In genomic region chr1:165884690-165885304, GRCh38 we compare ENCODE assay signal across 13 cellular contexts. TPM values are rescaled to one million over a fixed set of nuclear protein-coding genes. Genes with fewer than 3 reads are reported as not detected.
DNase-seq lines count a peak whose midpoint lies in the region; ATAC-seq, FAIRE-seq and TF ChIP-seq lines count a peak whose summit lies in the region.
"Had no signal": no experiment of that assay in that cellular context is flagged by ENCODE, and none has a peak within 500 bp of the region (broad histone marks: within the 10 kb centered on the region; RNA-seq: fewer than 3 reads in every experiment).

No MANE protein-coding gene starts in this region.

- H3K27ac ChIP-seq in OCI-LY1 (ENCODE audit: low read depth, low read length, poor library complexity, severe bottlenecking): peak overlapping the region; percentile 60
- H3K27ac ChIP-seq in upper lobe of right lung: peak overlapping the region; percentile 19
- H3K27ac ChIP-seq: brain microvascular endothelial cell, testis had no signal

- ATAC-seq in stimulated activated naive CD8-positive, alpha-beta T cell treated with anti-CD3 and anti-CD28 coated beads, Interleukin-15, amount 100 ng/mL, for 72 hours: no peak
- peak; percentile 31 for ATAC-seq in left lobe of liver
- ATAC-seq in upper lobe of right lung: peak; percentile 19
- ATAC-seq: T-helper 17 cell had no signal

- H3K4me1 ChIP-seq in OCI-LY1 (ENCODE audit: insufficient read depth, low read length, severe bottlenecking) (peaks cover 73% of the 10 kb centered on the region), upper lobe of right lung (peaks cover 10% of the 10 kb centered on the region)
- H3K4me1 ChIP-seq: testis had no signal

- H3K4me3 ChIP-seq in OCI-LY1 (ENCODE audit: low read depth, low read length, poor library complexity, severe bottlenecking): no peak overlapping the region
- H3K4me3 ChIP-seq in upper lobe of right lung: no peak overlapping the region
- H3K4me3 ChIP-seq: lung, testis had no signal

- DNase-seq in stimulated activated naive CD8-positive, alpha-beta T cell treated with anti-CD3 and anti-CD28 coated beads, Interleukin-15, amount 100 ng/mL, for 72 hours: no peak
- DNase-seq in left lobe of liver (ENCODE audit: low spot score): no peak
- DNase-seq in upper lobe of right lung: no peak
- DNase-seq in DMS 273 treated with DMSO at 0.1 percent for 48 hours (lab: John Stamatoyannopoulos, UW): no peak
- no peak for DNase-seq in H54 (ENCODE audit: insufficient read length, low spot score)
- no peak for DNase-seq in HuH-7.5 (ENCODE audit: low spot score)
- DNase-seq: brain microvascular endothelial cell, H7, T-helper 17 cell, testis had no signal

- no peaks in the 10 kb centered on the region for H3F3A ChIP-seq in OCI-LY1 (ENCODE audit: insufficient read depth, low read length)

- H3K9me3 ChIP-seq in OCI-LY1 (ENCODE audit: low read length) (no peaks in the 10 kb centered on the region), upper lobe of right lung (no peaks in the 10 kb centered on the region)
- H3K9me3 ChIP-seq: testis had no signal

- H3K4me3 Mint-ChIP-seq in stimulated activated naive CD8-positive, alpha-beta T cell treated with anti-CD3 and anti-CD28 coated beads, Interleukin-15, Interleukin-2, amounts not matched to agents 100 ng/mL and 50 ng/mL, for 24 hours: no peak overlapping the region
- H3K4me3 Mint-ChIP-seq in stimulated activated naive CD8-positive, alpha-beta T cell treated with anti-CD3 and anti-CD28 coated beads, Interleukin-15, amount 100 ng/mL, for 72 hours: no peak overlapping the region
- H3K4me3 Mint-ChIP-seq: T-helper 17 cell had no signal

- peaks cover 80% of the 10 kb centered on the region for H3K79me2 ChIP-seq in OCI-LY1 (ENCODE audit: insufficient read depth, low read length)

- FAIRE-seq in H54 (lab: Jason Lieb, UNC): no peak

- H3K4me1 Mint-ChIP-seq in stimulated activated naive CD8-positive, alpha-beta T cell treated with anti-CD3 and anti-CD28 coated beads, Interleukin-15, Interleukin-2, amounts not matched to agents 100 ng/mL and 50 ng/mL, for 24 hours (ENCODE audit: low read depth): peaks cover 28% of the 10 kb centered on the region
- peaks cover 20% of the 10 kb centered on the region for H3K4me1 Mint-ChIP-seq in stimulated activated naive CD8-positive, alpha-beta T cell treated with anti-CD3 and anti-CD28 coated beads, Interleukin-15, amount 100 ng/mL, for 72 hours

- H2AFZ ChIP-seq in OCI-LY1 (ENCODE audit: low read length): no peak overlapping the region

- no peak overlapping the region for H3K9ac ChIP-seq in OCI-LY1 (ENCODE audit: low read length)

- peak overlapping the region; percentile 45; the same call in 1 of the 2 replicates for H3K4me2 ChIP-seq in OCI-LY1 (ENCODE audit: low read length)

- no peaks in the 10 kb centered on the region for H4K20me1 ChIP-seq in OCI-LY1 (ENCODE audit: insufficient read depth, low read length)

- intact Hi-C loops in upper lobe of right lung (cut with DNase I): no loop called here

- TF ChIP-seq CTCF in OCI-LY1 (IDR thresholded peaks at IDR 0.05; ENCODE audit: low read length): no peak
- TF ChIP-seq CTCF in upper lobe of right lung (IDR thresholded peaks at IDR 0.05): no peak

- no peak for TF ChIP-seq POLR2A in H54 (IDR thresholded peaks at IDR 0.05; ENCODE audit: low read depth, low read length)

- H3K27me3 ChIP-seq in OCI-LY1 (ENCODE audit: insufficient read depth, low read length) (no peaks in the 10 kb centered on the region), upper lobe of right lung (no peaks in the 10 kb centered on the region)
- H3K27me3 ChIP-seq: brain microvascular endothelial cell, testis had no signal

- no peaks in the 10 kb centered on the region for H3K9me2 ChIP-seq in OCI-LY1 (ENCODE audit: low read depth, low read length)

- H3K9me3 Mint-ChIP-seq in stimulated activated naive CD8-positive, alpha-beta T cell treated with anti-CD3 and anti-CD28 coated beads, Interleukin-15, Interleukin-2, amounts not matched to agents 100 ng/mL and 50 ng/mL, for 24 hours: no peaks in the 10 kb centered on the region
- H3K9me3 Mint-ChIP-seq in stimulated activated naive CD8-positive, alpha-beta T cell treated with anti-CD3 and anti-CD28 coated beads, Interleukin-15, amount 100 ng/mL, for 72 hours: no peaks in the 10 kb centered on the region

- H3K36me3 ChIP-seq in OCI-LY1 (ENCODE audit: insufficient read depth, low read length): peaks cover 1% of the 10 kb centered on the region; the same call in 1 of the 2 replicates
- no peaks in the 10 kb centered on the region for H3K36me3 ChIP-seq in upper lobe of right lung
- H3K36me3 ChIP-seq: brain microvascular endothelial cell had no signal

- H3K27me3 Mint-ChIP-seq in stimulated activated naive CD8-positive, alpha-beta T cell treated with anti-CD3 and anti-CD28 coated beads, Interleukin-15, Interleukin-2, amounts not matched to agents 100 ng/mL and 50 ng/mL, for 24 hours: no peaks in the 10 kb centered on the region
- no peaks in the 10 kb centered on the region for H3K27me3 Mint-ChIP-seq in stimulated activated naive CD8-positive, alpha-beta T cell treated with anti-CD3 and anti-CD28 coated beads, Interleukin-15, amount 100 ng/mL, for 72 hours
- H3K27me3 Mint-ChIP-seq: T-helper 17 cell had no signal

- peak overlapping the region; percentile 10 for H3K27ac Mint-ChIP-seq in stimulated activated naive CD8-positive, alpha-beta T cell treated with anti-CD3 and anti-CD28 coated beads, Interleukin-15, Interleukin-2, amounts not matched to agents 100 ng/mL and 50 ng/mL, for 24 hours
- no peak overlapping the region for H3K27ac Mint-ChIP-seq in stimulated activated naive CD8-positive, alpha-beta T cell treated with anti-CD3 and anti-CD28 coated beads, Interleukin-15, amount 100 ng/mL, for 72 hours
- H3K27ac Mint-ChIP-seq: T-helper 17 cell had no signal

- H3K36me3 Mint-ChIP-seq in stimulated activated naive CD8-positive, alpha-beta T cell treated with anti-CD3 and anti-CD28 coated beads, Interleukin-15, Interleukin-2, amounts not matched to agents 100 ng/mL and 50 ng/mL, for 24 hours (ENCODE audit: low read depth): peaks cover 17% of the 10 kb centered on the region

RNA-seq across cellular contexts. Expression of gene UCK2, which starts 57.4 kb away (rescaled TPM):
- 8.1 TPM for total RNA-seq in left lobe of liver
- total RNA-seq in upper lobe of right lung: 14.7 TPM
